In genomic region chr14:96192049-96192448, GRCh38 we compare ENCODE assay signal across 1 cellular context.
TF ChIP-seq lines count a peak whose summit lies in the region.

No MANE protein-coding gene starts in this region.

TF ChIP-seq in HepG2, 621 proteins besides CTCF, POLR2A, EP300 and RAD21 (continued from another document):
- TF ChIP-seq HMGXB3 (CRISPR knock-in tag; IDR thresholded peaks at IDR 0.05; ENCODE audit: borderline replicate concordance), result no peak
